Comparison of ENCODE assay signal across 18 cellular contexts in the genomic region with DNA sequence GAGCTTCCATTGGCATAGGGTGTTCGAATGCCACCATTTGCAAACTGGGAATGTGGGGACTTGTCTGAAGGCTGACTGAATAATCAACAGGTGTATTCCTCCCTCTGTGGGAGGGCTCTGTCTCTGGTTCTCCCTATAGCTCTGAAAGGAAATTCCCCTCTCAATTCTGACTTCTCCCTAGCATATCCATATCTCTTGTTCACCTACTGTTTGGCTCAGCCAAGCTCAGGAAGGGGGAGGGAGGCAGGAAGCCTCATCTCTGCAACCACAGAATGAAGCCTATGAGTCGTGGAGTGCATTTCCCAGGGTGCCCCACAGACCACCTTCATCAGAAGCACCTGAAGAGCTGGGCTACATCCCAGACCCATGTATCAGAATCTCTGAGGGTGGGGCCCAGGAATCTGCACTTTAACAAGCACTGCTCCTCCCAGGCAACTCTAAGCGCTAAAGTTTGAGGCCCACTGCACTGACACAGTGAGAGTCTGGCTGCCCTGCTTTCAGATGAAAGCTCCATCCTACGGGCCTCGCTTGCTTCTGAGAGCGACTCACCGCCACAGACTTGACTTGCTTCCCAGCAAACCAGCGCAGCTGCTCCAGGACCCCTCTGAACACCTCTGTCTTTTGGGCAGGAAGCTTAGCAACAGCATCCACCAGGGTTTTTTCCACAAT. TPM values are rescaled to one million over a fixed set of nuclear protein-coding genes. Genes with fewer than 3 reads are reported as not detected.
A peak's percentile ranks its signal among the peaks of the same experiment; 100 is the strongest.
DNase-seq lines count a peak whose midpoint lies in the region; ATAC-seq, FAIRE-seq and TF ChIP-seq lines count a peak whose summit lies in the region.
"Had no signal": no experiment of that assay in that cellular context is flagged by ENCODE, and none has a peak within 500 bp of the region (broad histone marks: within the 10 kb centered on the region; RNA-seq: fewer than 3 reads in every experiment).

No MANE protein-coding gene starts in this region.

- no peaks in the 10 kb centered on the region for H3K36me3 ChIP-seq in DND-41 (ENCODE audit: insufficient read depth, low read length)
- no peaks in the 10 kb centered on the region for H3K36me3 ChIP-seq in bronchial epithelial cell (ENCODE audit: control insufficient read depth, insufficient read depth, low read length)
- peaks cover 20 to 57% of the 10 kb centered on the region in 2 experiments for H3K36me3 ChIP-seq in keratinocyte (ENCODE audit: control insufficient read depth in 2 of 2, extremely low read depth in 1 of 2, insufficient read depth in 2 of 2, low read length in 2 of 2)

- H3K9ac ChIP-seq in DND-41 (ENCODE audit: low read depth, low read length): no peak overlapping the region
- peak overlapping the region; percentile 82 for H3K9ac ChIP-seq in keratinocyte (ENCODE audit: control insufficient read depth, extremely low read depth, insufficient read depth, low read length)

- TF ChIP-seq CTCF in DND-41 (IDR thresholded peaks at IDR 0.05; ENCODE audit: borderline replicate concordance, extremely low read depth, low read length, poor library complexity, severe bottlenecking): no peak
- no peak for TF ChIP-seq CTCF in bronchial epithelial cell (IDR thresholded peaks at IDR 0.05; ENCODE audit: insufficient read depth, low read length, severe bottlenecking)
- TF ChIP-seq CTCF in keratinocyte (optimal IDR thresholded peaks at IDR 0.05 in 1 of 3, IDR thresholded peaks at IDR 0.05 in 1 of 3, conservative IDR thresholded peaks at IDR 0.05 in 1 of 3; ENCODE audit: extremely low read depth in 1 of 3, insufficient read depth in 2 of 3, low read length in 3 of 3): no peak
- TF ChIP-seq CTCF in D721Med (IDR thresholded peaks at IDR 0.05; ENCODE audit: insufficient read depth, missing control alignments): no peak

- peak; percentile 63 for ATAC-seq in DND-41 (ENCODE audit: insufficient read depth, low read depth)
- no peak for ATAC-seq in GM18867 (IDR thresholded peaks at IDR 0.05; ENCODE audit: unreplicated experiment)
- ATAC-seq: activated naive CD8-positive, alpha-beta T cell treated with anti-CD3 and anti-CD28 coated beads, Interleukin-2, amount 50 U/mL, for 24 hours; naive thymus-derived CD8-positive, alpha-beta T cell had no signal

- H2AFZ ChIP-seq in DND-41 (ENCODE audit: low read depth, low read length): no peak overlapping the region
- no peak overlapping the region for H2AFZ ChIP-seq in keratinocyte (ENCODE audit: control insufficient read depth, low read length)

- H3K4me2 ChIP-seq in DND-41 (ENCODE audit: insufficient read depth, low read length) (no peak overlapping the region), keratinocyte (ENCODE audit: control insufficient read depth, extremely low read depth, insufficient read depth, low read depth, low read length) (peak overlapping the region; percentile 6)

- no peaks in the 10 kb centered on the region for H3K4me1 ChIP-seq in DND-41 (ENCODE audit: insufficient read depth, low read length)
- H3K4me1 ChIP-seq in keratinocyte (ENCODE audit: control insufficient read depth, extremely low read depth, insufficient read depth, low read length): peaks cover 49% of the 10 kb centered on the region

- H3K9me1 ChIP-seq in keratinocyte (ENCODE audit: control insufficient read depth, extremely low read depth, insufficient read depth, low read length): no peaks in the 10 kb centered on the region

- FAIRE-seq in bronchial epithelial cell (lab: Jason Lieb, UNC) (no peak), keratinocyte (lab: Jason Lieb, UNC) (peak; percentile 58), D721Med (lab: Jason Lieb, UNC) (no peak)
- FAIRE-seq: G401.6, islet of Langerhans had no signal

- no peak overlapping the region for H3K4me3 ChIP-seq in DND-41 (ENCODE audit: low read depth in 1 of 2, low read length in 2 of 2)
- no peak overlapping the region for H3K4me3 ChIP-seq in bronchial epithelial cell (ENCODE audit: low read depth, low read length)
- no peak overlapping the region for H3K4me3 ChIP-seq in keratinocyte (ENCODE audit: control insufficient read depth in 2 of 3, extremely low read depth in 1 of 3, insufficient read depth in 2 of 3, low read depth in 1 of 3, low read length in 3 of 3)
- H3K4me3 ChIP-seq: SK-N-MC had no signal

- peaks cover 5% of the 10 kb centered on the region for H3K27me3 ChIP-seq in DND-41 (ENCODE audit: insufficient read depth, low read length, poor library complexity)
- no peaks in the 10 kb centered on the region for H3K27me3 ChIP-seq in bronchial epithelial cell (ENCODE audit: control insufficient read depth, insufficient read depth, low read length)
- H3K27me3 ChIP-seq in keratinocyte (ENCODE audit: control insufficient read depth, extremely low read depth, insufficient read depth, low read length): no peaks in the 10 kb centered on the region

- no peaks in the 10 kb centered on the region for H4K20me1 ChIP-seq in DND-41 (ENCODE audit: insufficient read depth, low read length)
- H4K20me1 ChIP-seq in keratinocyte (ENCODE audit: control insufficient read depth, extremely low read depth, insufficient read depth, low read length): no peaks in the 10 kb centered on the region

- dilution Hi-C loops in keratinocyte (cut with MboI; ENCODE audit: extremely low pct_ligation_motif_present, low sequenced_read_pairs): no loop called here

- peak; percentile 10 for DNase-seq in DND-41
- peak; percentile 72 for DNase-seq in LHCN-M2 (ENCODE audit: low read depth)
- DNase-seq in bronchial epithelial cell (ENCODE audit: low read depth): peak; percentile 51
- no peak for DNase-seq in keratinocyte (ENCODE audit: low read depth, low spot score)
- DNase-seq in D721Med (ENCODE audit: insufficient read length, low spot score): no peak
- no peak for DNase-seq in AG08395 (ENCODE audit: low spot score)
- no peak for DNase-seq in NCI-H510A treated with DMSO at 0.1 percent for 48 hours (lab: John Stamatoyannopoulos, UW)
- DNase-seq: activated naive CD8-positive, alpha-beta T cell treated with anti-CD3 and anti-CD28 coated beads, Interleukin-2, amount 50 U/mL, for 24 hours; cortex of kidney; MV-4-11; naive thymus-derived CD8-positive, alpha-beta T cell; NCI-H2171; stimulated activated CD4-positive, alpha-beta T cell treated with anti-CD3 and anti-CD28 coated beads, Interleukin-4, amount 100 ng/mL, for 1 hour had no signal

- H3K9me3 ChIP-seq in DND-41 (ENCODE audit: insufficient read depth, low read length, severe bottlenecking) (no peaks in the 10 kb centered on the region), keratinocyte (ENCODE audit: control insufficient read depth, low read depth, low read length) (no peaks in the 10 kb centered on the region)

- H3K79me2 ChIP-seq in DND-41 (ENCODE audit: insufficient read depth, low read length) (no peaks in the 10 kb centered on the region), keratinocyte (ENCODE audit: control insufficient read depth, insufficient read depth, low read length) (no peaks in the 10 kb centered on the region)

- H3K27ac ChIP-seq in DND-41 (ENCODE audit: low read length) (no peak overlapping the region), keratinocyte (ENCODE audit: control insufficient read depth, insufficient read depth, low read length) (peak overlapping the region; percentile 99)
- H3K27ac ChIP-seq: SK-N-MC, VCaP had no signal

RNA-seq across cellular contexts. Expression of gene XDH, which starts 32.0 kb away (rescaled TPM):
- total RNA-seq in LHCN-M2 (2014; rRNA removed) (0.06 and 0.51 TPM in 2 replicates), bronchial epithelial cell (1.9 and 6.1 TPM in 2 replicates)
- polyA plus RNA-seq in LHCN-M2 (2012): 0.09 TPM
- polyA plus RNA-seq in keratinocyte: 27.7 to 55.4 TPM (median 40.6 TPM) in 3 replicates
- polyA plus RNA-seq in keratinocyte (2011; ENCODE audit: low read depth): 13.5 TPM
- 29.3 TPM in 2 replicates for polyA plus RNA-seq in keratinocyte (2011; cell fraction: cytosol; rRNA removed)
- polyA plus RNA-seq in keratinocyte (2011; cell fraction: nucleus; rRNA removed): 66.9 and 71.0 TPM in 2 replicates
- 22.6 and 51.8 TPM in 2 replicates for polyA plus RNA-seq in keratinocyte (2012; ENCODE audit: low replicate concordance)
- polyA minus RNA-seq in keratinocyte: 68.0 to 96.2 TPM (median 90.4 TPM) in 3 replicates
- 34.3 TPM for polyA minus RNA-seq in keratinocyte (2011; cell fraction: cytosol; rRNA and poly(A)+ RNA removed)
- 42.8 and 74.8 TPM in 2 replicates for polyA minus RNA-seq in keratinocyte (2011; cell fraction: nucleus; rRNA and poly(A)+ RNA removed)
- total RNA-seq: naive thymus-derived CD8-positive, alpha-beta T cell had no signal
- polyA plus RNA-seq: naive thymus-derived CD8-positive, alpha-beta T cell had no signal

Comparison
In these comparisons a context has a peak if more than half of its experiments do, and no peak if none do; other contexts are left out.
1. DNase-seq: peak in DND-41 (single experiment), LHCN-M2 (single experiment) and bronchial epithelial cell (single experiment); none in keratinocyte (single experiment), D721Med (single experiment), AG08395 (single experiment) and NCI-H510A treated with DMSO at 0.1 percent for 48 hours (single experiment).